ENCODE assay signal across 8 cellular contexts in genomic region chr1:54413295-54413694, GRCh38. TPM values are rescaled to one million over a fixed set of nuclear protein-coding genes. Genes with fewer than 3 reads are reported as not detected.
DNase-seq lines count a peak whose midpoint lies in the region; ATAC-seq and TF ChIP-seq lines count a peak whose summit lies in the region.

No MANE protein-coding gene starts in this region.

- TF ChIP-seq CTCF in brain (conservative IDR thresholded peaks at IDR 0.05) = no peak
- no peak for TF ChIP-seq CTCF in lower leg skin (IDR thresholded peaks at IDR 0.05)

- intact Hi-C loops in lower leg skin (cut with DNase I; ENCODE audit: low total_unique reads) = no loop called here

- peak; percentile 18 for DNase-seq in stimulated activated CD4-positive, alpha-beta T cell treated with anti-CD3 and anti-CD28 coated beads, Interleukin-1b, Interleukin-23, amount 100 ng/mL, for 48 hours
- DNase-seq in stimulated activated CD4-positive, alpha-beta T cell treated with anti-CD3 and anti-CD28 coated beads, Interleukin-2, amount 100 ng/mL, for 48 hours = no peak
- peak; percentile 52 to 89 for DNase-seq in lower leg skin (ENCODE audit: low spot score in 2 of 2)
- DNase-seq in NCI-H1417 treated with DMSO at 0.1 percent for 48 hours (lab: John Stamatoyannopoulos, UW) = no peak
- DNase-seq in NCI-H2029 treated with DMSO at 0.1 percent for 48 hours (lab: John Stamatoyannopoulos, UW) = no peak

- ATAC-seq in HG03439 (IDR thresholded peaks at IDR 0.05; ENCODE audit: unreplicated experiment) (no peak), GM19023 (IDR thresholded peaks at IDR 0.05; ENCODE audit: unreplicated experiment) (no peak)

- TF ChIP-seq POLR2A in lower leg skin (IDR thresholded peaks at IDR 0.05) = no peak

- 30 to 33% methylated on average over 2 of the region's 2 CpGs for WGBS in lower leg skin, 2 donors

- peaks cover 10% of the 10 kb centered on the region for H3K27me3 Mint-ChIP-seq in brain

- no peak overlapping the region for H3K4me3 ChIP-seq in lower leg skin (ENCODE audit: low read depth, poor library complexity, severe bottlenecking)

- H3K4me3 Mint-ChIP-seq in brain = peak overlapping the region in 3 of 5 experiments; percentile 26 to 71 (median 43)

- H3K9me3 Mint-ChIP-seq in brain = peaks cover 0 to 2% (median 0%) of the 10 kb centered on the region in 5 experiments

- no peaks in the 10 kb centered on the region for H3K36me3 Mint-ChIP-seq in brain

- H3K4me1 Mint-ChIP-seq in brain = peaks cover 80% of the 10 kb centered on the region

- H3K27ac Mint-ChIP-seq in brain = peak overlapping the region in 4 of 5 experiments; percentile 29 to 94 (median 73)

RNA-seq across cellular contexts. Expression of gene SSBP3, which starts 7.1 kb away (rescaled TPM):
- 197 TPM for polyA plus RNA-seq in brain (ENCODE audit: insufficient read depth, low read depth, low replicate concordance)
- 10 to 100 TPM; 19.3 to 40.5 (median 31.3) TPM for total RNA-seq in lower leg skin

Comparison
In these comparisons a context has a peak if more than half of its experiments do, and no peak if none do; other contexts are left out.
1. DNase-seq: peak in stimulated activated CD4-positive, alpha-beta T cell treated with anti-CD3 and anti-CD28 coated beads, Interleukin-1b, Interleukin-23, amount 100 ng/mL, for 48 hours (single experiment) and lower leg skin (2 of 2); none in stimulated activated CD4-positive, alpha-beta T cell treated with anti-CD3 and anti-CD28 coated beads, Interleukin-2, amount 100 ng/mL, for 48 hours (0 of 2), NCI-H1417 treated with DMSO at 0.1 percent for 48 hours (single experiment) and NCI-H2029 treated with DMSO at 0.1 percent for 48 hours (single experiment).